1 cellular context compared by ENCODE assay signal in genomic region chr19:21519488-21519887, GRCh38.
TF ChIP-seq lines count a peak whose summit lies in the region.

No MANE protein-coding gene starts in this region.

TF ChIP-seq in K562, 482 proteins besides CTCF, POLR2A, EP300 and RAD21:
- TF ChIP-seq CHD7 (IDR thresholded peaks at IDR 0.05; ENCODE audit: low read depth, low read length) (no peak), CBX1 (IDR thresholded peaks at IDR 0.05; ENCODE audit: low read depth) (0 out of 2 replicates have a peak, but pooled peaks have one; percentile 43), ZEB2 (IDR thresholded peaks at IDR 0.05) (peak; percentile 30; the same call in 1 of the 2 replicates), CBX3 (IDR thresholded peaks at IDR 0.05; ENCODE audit: borderline replicate concordance in 1 of 2, low read length in 2 of 2) (peak in 1 of 2 experiments; percentile 92; a peak in 2 of 3 replicates), TRIM28 (IDR thresholded peaks at IDR 0.05) (peak; percentile 92), HIVEP1 (CRISPR knock-in tag; IDR thresholded peaks at IDR 0.05) (no peak), CEBPZ (IDR thresholded peaks at IDR 0.05; ENCODE audit: borderline replicate concordance, low read depth, low read length) (peak; percentile 40; the same call in 1 of the 2 replicates), CBX5 (IDR thresholded peaks at IDR 0.05; ENCODE audit: borderline replicate concordance, low read depth) (peak; percentile 90), ZNF518B (CRISPR knock-in tag; IDR thresholded peaks at IDR 0.05) (no peak), ZBTB17 (CRISPR knock-in tag; IDR thresholded peaks at IDR 0.05) (no peak), ZNF280A (IDR thresholded peaks at IDR 0.05; ENCODE audit: low read depth, partially characterized antibody) (peak; percentile 68), ZNF609 (CRISPR knock-in tag; IDR thresholded peaks at IDR 0.05; ENCODE audit: borderline replicate concordance) (no peak), TRIM24 (IDR thresholded peaks at IDR 0.05) (peak; percentile 36 to 66; a peak in 2 of 4 replicates), MEIS2 (IDR thresholded peaks at IDR 0.05; ENCODE audit: partially characterized antibody) (peak; percentile 15), ZNF280B (CRISPR knock-in tag; IDR thresholded peaks at IDR 0.05) (peak; percentile 59; the same call in 1 of the 2 replicates)
